Comparison of ENCODE assay signal across 1 cellular context in the genomic region with DNA sequence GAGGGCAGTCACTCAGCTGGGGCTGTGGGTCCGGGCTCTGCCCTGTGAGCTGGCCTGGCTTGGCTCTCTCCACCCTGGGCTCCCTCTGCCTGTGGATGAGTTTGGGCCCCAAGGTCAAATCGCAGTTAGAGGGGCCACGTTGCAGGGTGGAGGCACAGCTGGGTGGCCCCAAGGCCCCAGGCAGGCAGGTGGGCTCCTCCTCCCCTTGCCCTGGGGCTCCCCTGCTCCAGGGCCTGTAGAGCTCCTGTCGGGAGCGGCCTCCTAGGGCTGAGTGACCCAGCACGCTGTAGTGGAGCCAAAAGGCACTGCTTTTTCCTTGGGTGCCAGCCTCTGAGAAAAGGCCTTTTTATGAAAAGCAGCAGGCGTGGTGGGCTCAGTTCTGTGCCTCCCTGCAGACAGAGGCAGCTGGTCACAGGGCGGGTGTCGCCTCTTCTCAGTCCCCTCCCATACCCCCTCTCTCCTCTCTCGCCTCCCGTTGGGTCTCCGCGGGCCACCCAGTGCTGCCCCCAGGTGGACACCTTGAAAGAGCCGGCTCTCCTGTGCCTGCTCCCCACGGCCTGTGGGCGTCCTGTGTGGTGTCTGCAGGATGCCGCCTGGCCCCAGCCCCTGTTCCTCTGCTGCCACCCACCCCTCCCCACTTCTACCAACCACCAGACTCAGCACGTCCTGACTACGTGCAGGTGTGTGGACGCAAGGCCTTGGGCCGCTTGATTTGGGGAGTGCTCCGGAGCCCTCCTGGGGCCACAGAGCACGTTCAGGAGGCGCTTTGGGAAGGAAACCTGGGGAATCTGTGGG.
A peak's percentile ranks its signal among the peaks of the same experiment; 100 is the strongest.
TF ChIP-seq lines count a peak whose summit lies in the region.

No MANE protein-coding gene starts in this region.

TF ChIP-seq in HEK293, 187 proteins besides CTCF, POLR2A, EP300 and RAD21 (continued from another document):
- TF ChIP-seq, protein P1, sequence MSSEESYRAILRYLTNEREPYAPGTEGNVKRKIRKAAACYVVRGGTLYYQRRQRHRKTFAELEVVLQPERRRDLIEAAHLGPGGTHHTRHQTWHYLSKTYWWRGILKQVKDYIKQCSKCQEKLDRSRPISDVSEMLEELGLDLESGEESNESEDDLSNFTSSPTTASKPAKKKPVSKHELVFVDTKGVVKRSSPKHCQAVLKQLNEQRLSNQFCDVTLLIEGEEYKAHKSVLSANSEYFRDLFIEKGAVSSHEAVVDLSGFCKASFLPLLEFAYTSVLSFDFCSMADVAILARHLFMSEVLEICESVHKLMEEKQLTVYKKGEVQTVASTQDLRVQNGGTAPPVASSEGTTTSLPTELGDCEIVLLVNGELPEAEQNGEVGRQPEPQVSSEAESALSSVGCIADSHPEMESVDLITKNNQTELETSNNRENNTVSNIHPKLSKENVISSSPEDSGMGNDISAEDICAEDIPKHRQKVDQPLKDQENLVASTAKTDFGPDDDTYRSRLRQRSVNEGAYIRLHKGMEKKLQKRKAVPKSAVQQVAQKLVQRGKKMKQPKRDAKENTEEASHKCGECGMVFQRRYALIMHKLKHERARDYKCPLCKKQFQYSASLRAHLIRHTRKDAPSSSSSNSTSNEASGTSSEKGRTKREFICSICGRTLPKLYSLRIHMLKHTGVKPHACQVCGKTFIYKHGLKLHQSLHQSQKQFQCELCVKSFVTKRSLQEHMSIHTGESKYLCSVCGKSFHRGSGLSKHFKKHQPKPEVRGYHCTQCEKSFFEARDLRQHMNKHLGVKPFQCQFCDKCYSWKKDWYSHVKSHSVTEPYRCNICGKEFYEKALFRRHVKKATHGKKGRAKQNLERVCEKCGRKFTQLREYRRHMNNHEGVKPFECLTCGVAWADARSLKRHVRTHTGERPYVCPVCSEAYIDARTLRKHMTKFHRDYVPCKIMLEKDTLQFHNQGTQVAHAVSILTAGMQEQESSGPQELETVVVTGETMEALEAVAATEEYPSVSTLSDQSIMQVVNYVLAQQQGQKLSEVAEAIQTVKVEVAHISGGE (tag by site-specific recombination; conservative IDR thresholded peaks at IDR 0.05; ENCODE audit: low read depth) = no peak
- TF ChIP-seq FEZF1 (tag by site-specific recombination; IDR thresholded peaks at IDR 0.05) (no peak), KLF1 (tag by site-specific recombination; IDR thresholded peaks at IDR 0.05) (peak; percentile 57), ZNF274 (IDR thresholded peaks at IDR 0.05; ENCODE audit: low read length) (no peak), ZNF274 (tag by site-specific recombination; IDR thresholded peaks at IDR 0.05; ENCODE audit: borderline replicate concordance) (no peak), BCL11A (tag by site-specific recombination; IDR thresholded peaks at IDR 0.05; ENCODE audit: low read depth) (no peak), ZNF76 (tag by site-specific recombination; IDR thresholded peaks at IDR 0.05; ENCODE audit: borderline replicate concordance, low read depth) (peak; percentile 40; the same call in 1 of the 2 replicates), OSR2 (tag by site-specific recombination; IDR thresholded peaks at IDR 0.05) (no peak)
- TF ChIP-seq, protein P2, sequence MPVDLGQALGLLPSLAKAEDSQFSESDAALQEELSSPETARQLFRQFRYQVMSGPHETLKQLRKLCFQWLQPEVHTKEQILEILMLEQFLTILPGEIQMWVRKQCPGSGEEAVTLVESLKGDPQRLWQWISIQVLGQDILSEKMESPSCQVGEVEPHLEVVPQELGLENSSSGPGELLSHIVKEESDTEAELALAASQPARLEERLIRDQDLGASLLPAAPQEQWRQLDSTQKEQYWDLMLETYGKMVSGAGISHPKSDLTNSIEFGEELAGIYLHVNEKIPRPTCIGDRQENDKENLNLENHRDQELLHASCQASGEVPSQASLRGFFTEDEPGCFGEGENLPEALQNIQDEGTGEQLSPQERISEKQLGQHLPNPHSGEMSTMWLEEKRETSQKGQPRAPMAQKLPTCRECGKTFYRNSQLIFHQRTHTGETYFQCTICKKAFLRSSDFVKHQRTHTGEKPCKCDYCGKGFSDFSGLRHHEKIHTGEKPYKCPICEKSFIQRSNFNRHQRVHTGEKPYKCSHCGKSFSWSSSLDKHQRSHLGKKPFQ (tag by site-specific recombination; IDR thresholded peaks at IDR 0.05) = no peak
TF ChIP-seq in HEK293: peak in this region for 17.
